In the genomic region with DNA sequence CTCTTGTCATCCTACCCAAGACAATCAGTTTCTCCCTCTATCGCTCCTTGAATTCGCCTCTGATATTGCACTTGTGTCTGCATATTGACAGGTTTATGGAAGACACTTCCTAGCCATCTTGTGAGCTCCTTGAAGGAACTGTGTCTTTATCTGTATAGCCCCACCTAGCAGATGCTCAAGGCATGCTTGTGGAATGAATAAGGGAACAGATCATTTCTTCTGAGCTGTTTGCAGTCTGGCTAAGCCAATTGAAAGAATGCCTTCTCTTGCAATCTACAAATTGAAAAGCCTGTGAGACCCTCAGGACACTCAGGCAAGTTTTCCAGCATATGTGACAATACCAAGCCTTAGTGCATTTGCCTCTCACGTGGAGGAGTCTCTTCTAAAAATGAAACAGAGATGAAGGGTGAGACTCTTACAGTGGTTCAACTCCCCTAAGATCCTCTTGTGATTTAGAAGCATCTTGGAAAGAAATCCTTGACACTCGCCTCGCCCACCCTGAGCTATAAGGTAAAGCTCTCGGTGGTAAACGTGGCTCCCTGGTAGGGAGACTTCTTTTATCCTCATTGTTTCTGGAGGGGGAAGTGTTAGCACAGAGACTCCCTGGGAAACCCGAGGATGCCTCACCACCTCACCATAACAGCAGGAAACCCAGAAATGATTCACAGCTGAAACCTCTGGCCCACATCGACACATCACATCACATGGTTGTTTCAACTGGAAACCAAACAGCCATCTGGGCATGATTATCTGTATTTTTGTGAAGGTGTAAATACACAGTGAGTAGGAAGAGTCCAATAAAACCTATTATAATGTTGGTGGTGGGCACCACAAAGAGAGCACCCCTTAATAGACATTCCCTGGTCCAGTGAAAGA, we compare ENCODE assay signal across 1 cellular context.
TF ChIP-seq lines count a peak whose summit lies in the region.

No MANE protein-coding gene starts in this region.

TF ChIP-seq in HCT116, 20 proteins besides CTCF, POLR2A, EP300 and RAD21 (continued from another document):
- TF ChIP-seq, protein P1, sequence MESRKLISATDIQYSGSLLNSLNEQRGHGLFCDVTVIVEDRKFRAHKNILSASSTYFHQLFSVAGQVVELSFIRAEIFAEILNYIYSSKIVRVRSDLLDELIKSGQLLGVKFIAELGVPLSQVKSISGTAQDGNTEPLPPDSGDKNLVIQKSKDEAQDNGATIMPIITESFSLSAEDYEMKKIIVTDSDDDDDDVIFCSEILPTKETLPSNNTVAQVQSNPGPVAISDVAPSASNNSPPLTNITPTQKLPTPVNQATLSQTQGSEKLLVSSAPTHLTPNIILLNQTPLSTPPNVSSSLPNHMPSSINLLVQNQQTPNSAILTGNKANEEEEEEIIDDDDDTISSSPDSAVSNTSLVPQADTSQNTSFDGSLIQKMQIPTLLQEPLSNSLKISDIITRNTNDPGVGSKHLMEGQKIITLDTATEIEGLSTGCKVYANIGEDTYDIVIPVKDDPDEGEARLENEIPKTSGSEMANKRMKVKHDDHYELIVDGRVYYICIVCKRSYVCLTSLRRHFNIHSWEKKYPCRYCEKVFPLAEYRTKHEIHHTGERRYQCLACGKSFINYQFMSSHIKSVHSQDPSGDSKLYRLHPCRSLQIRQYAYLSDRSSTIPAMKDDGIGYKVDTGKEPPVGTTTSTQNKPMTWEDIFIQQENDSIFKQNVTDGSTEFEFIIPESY (IDR thresholded peaks at IDR 0.05; ENCODE audit: extremely low read depth, insufficient replicate concordance, low read length), result no peak
- TF ChIP-seq FOSL1 (IDR thresholded peaks at IDR 0.05; ENCODE audit: low read depth), result no peak
- no peak for TF ChIP-seq SRF (IDR thresholded peaks at IDR 0.05; ENCODE audit: low read depth)
- no peak for TF ChIP-seq ZFX (IDR thresholded peaks at IDR 0.05)
- no peak for TF ChIP-seq EGR1 (IDR thresholded peaks at IDR 0.05; ENCODE audit: low read depth)
- TF ChIP-seq, protein P2, sequence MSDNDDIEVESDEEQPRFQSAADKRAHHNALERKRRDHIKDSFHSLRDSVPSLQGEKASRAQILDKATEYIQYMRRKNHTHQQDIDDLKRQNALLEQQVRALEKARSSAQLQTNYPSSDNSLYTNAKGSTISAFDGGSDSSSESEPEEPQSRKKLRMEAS (IDR thresholded peaks at IDR 0.05), result no peak
- no peak for TF ChIP-seq SIN3A (IDR thresholded peaks at IDR 0.05; ENCODE audit: low read depth)
- TF ChIP-seq TCF7L2 (IDR thresholded peaks at IDR 0.05; ENCODE audit: borderline replicate concordance, extremely low read depth, insufficient read depth, insufficient read length), result no peak
- no peak for TF ChIP-seq POLR2AphosphoS5 (IDR thresholded peaks at IDR 0.05; ENCODE audit: low read depth, low read length)
